8 cellular contexts compared by ENCODE assay signal in the genomic region with DNA sequence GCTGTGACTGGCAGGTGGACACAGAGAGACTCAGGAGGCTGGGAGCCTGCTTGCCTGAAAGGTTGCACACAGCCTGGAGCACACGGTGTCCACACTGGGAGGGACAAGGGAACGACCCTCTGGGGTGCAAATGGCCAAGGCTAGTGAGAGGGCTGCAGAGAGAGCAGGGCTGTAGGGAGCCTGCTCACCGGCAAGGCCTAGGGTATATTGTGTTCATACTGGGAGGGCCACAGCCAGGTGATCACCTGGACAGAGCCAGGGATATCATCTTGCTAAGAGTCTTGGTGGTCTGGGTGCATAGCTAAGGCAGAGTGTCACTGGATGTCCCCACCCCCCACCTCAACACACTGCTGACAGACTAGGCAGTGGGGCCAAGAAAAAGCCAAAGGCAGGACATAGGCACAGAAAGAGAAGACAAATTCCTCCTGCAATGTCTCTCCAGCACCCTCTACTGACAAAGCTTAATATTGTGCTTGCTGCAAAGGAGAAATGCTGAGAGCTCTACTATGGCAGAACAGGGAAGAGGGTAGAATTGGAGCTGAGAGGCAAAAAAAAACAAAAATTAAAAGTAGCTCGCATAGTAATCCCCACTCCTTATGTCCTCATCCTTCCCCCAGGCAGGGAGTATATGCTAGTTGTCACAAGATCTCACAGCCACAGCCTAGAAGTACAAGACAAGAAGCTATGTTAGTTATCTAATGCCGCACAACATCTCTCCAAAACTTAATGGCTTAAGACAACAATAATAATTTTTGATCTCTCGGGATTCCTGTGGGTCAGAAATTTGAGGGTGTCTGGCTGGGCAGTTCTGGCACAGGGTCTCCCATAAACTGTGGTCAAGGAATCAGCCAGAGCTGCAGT. TPM values are rescaled to one million over a fixed set of nuclear protein-coding genes. Genes with fewer than 3 reads are reported as not detected.
DNase-seq lines count a peak whose midpoint lies in the region; ATAC-seq and TF ChIP-seq lines count a peak whose summit lies in the region.

No MANE protein-coding gene starts in this region.

- TF ChIP-seq POLR2A in GM18505 (IDR thresholded peaks at IDR 0.05; ENCODE audit: borderline replicate concordance, extremely low read depth, insufficient read depth, insufficient read length), result no peak

- H3K4me2 ChIP-seq in KMS-11, result no peak overlapping the region

- H3K4me1 ChIP-seq in BE2C (peaks cover 4% of the 10 kb centered on the region), KMS-11 (ENCODE audit: low read depth, poor library complexity, severe bottlenecking) (no peaks in the 10 kb centered on the region), thoracic aorta (ENCODE audit: control insufficient read depth in 1 of 2, low read depth in 2 of 2) (no peaks in the 10 kb centered on the region)

- H3K4me3 ChIP-seq in BE2C (ENCODE audit: low read depth, low read length) (no peak overlapping the region), KMS-11 (IDR thresholded peaks at IDR 0.05; ENCODE audit: insufficient read depth, low read depth, low read length) (no peak overlapping the region), thoracic aorta (no peak overlapping the region)

- no peaks in the 10 kb centered on the region for H3K79me2 ChIP-seq in KMS-11 (ENCODE audit: insufficient read depth, low read depth)

- H3K27ac ChIP-seq in KMS-11, result no peak overlapping the region
- no peak overlapping the region for H3K27ac ChIP-seq in thoracic aorta

- ATAC-seq in GM18505 (IDR thresholded peaks at IDR 0.05; ENCODE audit: unreplicated experiment) (peak; percentile 64), thoracic aorta (ENCODE audit: insufficient number of reproducible peaks, low FRiP score, low read depth) (no peak), GM18520 (IDR thresholded peaks at IDR 0.05; ENCODE audit: unreplicated experiment) (no peak)

- TF ChIP-seq CTCF in BE2C (IDR thresholded peaks at IDR 0.05; ENCODE audit: low read depth, low read length) (peak; percentile 94), KMS-11 (conservative IDR thresholded peaks at IDR 0.05; ENCODE audit: low read depth, low read length) (peak; percentile 91), thoracic aorta (IDR thresholded peaks at IDR 0.05) (peak; percentile 64)

- H3K36me3 ChIP-seq in BE2C, result no peaks in the 10 kb centered on the region
- no peaks in the 10 kb centered on the region for H3K36me3 ChIP-seq in KMS-11 (ENCODE audit: insufficient read depth)
- no peaks in the 10 kb centered on the region for H3K36me3 ChIP-seq in thoracic aorta

- H3K9me3 ChIP-seq in BE2C, result no peaks in the 10 kb centered on the region
- no peaks in the 10 kb centered on the region for H3K9me3 ChIP-seq in thoracic aorta

- no peak overlapping the region for H2AFZ ChIP-seq in KMS-11 (ENCODE audit: low read depth)

- peaks cover 7% of the 10 kb centered on the region for H3K27me3 ChIP-seq in BE2C
- H3K27me3 ChIP-seq in KMS-11 (ENCODE audit: insufficient read depth, low read depth), result no peaks in the 10 kb centered on the region
- H3K27me3 ChIP-seq in thoracic aorta (replicated peaks; ENCODE audit: insufficient read depth), result no peaks in the 10 kb centered on the region

- H3K9ac ChIP-seq in KMS-11, result no peak overlapping the region

- DNase-seq in BE2C (peak; percentile 58), OCI-M1 (lab: John Stamatoyannopoulos, UW) (peak; percentile 75), cerebellum (ENCODE audit: low spot score) (peak; percentile 62), left kidney (ENCODE audit: low read depth, low spot score) (peak; percentile 91), thoracic aorta (ENCODE audit: low spot score) (no peak)

- H4K20me1 ChIP-seq in KMS-11 (ENCODE audit: insufficient read depth), result no peaks in the 10 kb centered on the region

RNA-seq across cellular contexts. Expression of a gene that starts 40.0 kb away (rescaled TPM):
- polyA plus RNA-seq in BE2C (2012; ENCODE audit: insufficient read depth, insufficient read length, low read depth), result 2.7 TPM
- 7.8 TPM for total RNA-seq in cerebellum
- 10 to 100 TPM; 21.0 to 22.9 TPM for total RNA-seq in thoracic aorta
